Comparison of ENCODE assay signal across 22 cellular contexts in the genomic region with DNA sequence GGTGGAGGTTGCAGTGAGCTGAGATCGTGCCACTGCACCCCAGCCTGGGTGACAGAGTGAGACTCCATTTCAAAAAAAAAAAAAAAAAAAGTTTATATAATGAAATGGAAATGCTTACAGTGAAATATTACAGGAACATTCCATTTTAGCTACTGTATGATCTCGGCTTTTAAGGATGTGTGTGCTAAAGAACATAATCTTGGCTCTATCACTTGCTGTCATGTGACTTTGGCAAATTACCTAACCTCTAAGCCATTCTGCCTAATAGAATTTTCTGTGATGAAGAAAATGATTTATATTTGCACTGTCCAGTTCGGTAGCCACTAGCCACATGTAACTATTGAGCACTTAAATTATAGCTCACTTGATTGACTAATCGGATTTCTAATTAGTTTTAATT. TPM values are rescaled to one million over a fixed set of nuclear protein-coding genes. Genes with fewer than 3 reads are reported as not detected.
A peak's percentile ranks its signal among the peaks of the same experiment; 100 is the strongest.
DNase-seq lines count a peak whose midpoint lies in the region; ATAC-seq, FAIRE-seq and TF ChIP-seq lines count a peak whose summit lies in the region.
"Had no signal": no experiment of that assay in that cellular context is flagged by ENCODE, and none has a peak within 500 bp of the region (broad histone marks: within the 10 kb centered on the region; RNA-seq: fewer than 3 reads in every experiment).

No MANE protein-coding gene starts in this region.

- no TSS peak for BruUV-seq in K562 (replicated peaks; lab: Mats Ljungman, UMichigan)

- TF ChIP-seq RAD21 in K562 (CRISPR knock-in tag; conservative IDR thresholded peaks at IDR 0.05 in 1 of 2, IDR thresholded peaks at IDR 0.05 in 1 of 2): no peak

- H3K4me1 ChIP-seq in right cardiac atrium (ENCODE audit: control insufficient read depth, insufficient read depth, low read length) (peaks cover 1% of the 10 kb centered on the region), K562 (replicated peaks in 1 of 2; ENCODE audit: control insufficient read depth in 2 of 2, insufficient read depth in 2 of 2, low read length in 2 of 2) (no peaks in the 10 kb centered on the region)
- H3K4me1 ChIP-seq: colonic mucosa, testis had no signal

- peaks cover 55% of the 10 kb centered on the region for H3K36me3 ChIP-seq in K562 (ENCODE audit: control insufficient read depth, insufficient read depth, low read length)
- H3K36me3 ChIP-seq: colonic mucosa had no signal

- H3K27ac ChIP-seq in right cardiac atrium (ENCODE audit: low read length) (no peak overlapping the region), K562 (ENCODE audit: extremely low read depth, low read depth, low read length) (no peak overlapping the region)
- H3K27ac ChIP-seq: 22Rv1, colonic mucosa, SJSA1, testis had no signal

- H3K27me3 ChIP-seq in right cardiac atrium (ENCODE audit: control insufficient read depth, insufficient read depth) (no peaks in the 10 kb centered on the region), K562 (ENCODE audit: control insufficient read depth in 2 of 2, insufficient read depth in 2 of 2, low read length in 2 of 2) (no peaks in the 10 kb centered on the region)
- H3K27me3 ChIP-seq: colonic mucosa, SJSA1, testis had no signal

- H2AFZ ChIP-seq in K562 (ENCODE audit: low read depth, low read length): no peak overlapping the region

- in situ Hi-C loops in K562 (cut with MboI): no loop called here

- no peaks in the 10 kb centered on the region for H4K20me1 ChIP-seq in K562 (replicated peaks; ENCODE audit: control insufficient read depth, insufficient read depth, low read length)

- H3K4me3 ChIP-seq in right cardiac atrium (ENCODE audit: low read length) (no peak overlapping the region), K562 (no peak overlapping the region), fibroblast of villous mesenchyme (ENCODE audit: low read depth, low read length) (no peak overlapping the region)
- H3K4me3 ChIP-seq: colonic mucosa, SJSA1, testis had no signal

- DNase-seq in Right ventricle myocardium superior: no peak
- DNase-seq in right cardiac atrium: no peak
- DNase-seq in K562 (ENCODE audit: extremely low read depth in 1 of 4, low spot score in 3 of 4): no peak
- peak; percentile 57 for DNase-seq in fibroblast of villous mesenchyme (ENCODE audit: low read depth)
- no peak for DNase-seq in RPMI8226
- DNase-seq in inferior parietal cortex (ENCODE audit: extremely low spot score): no peak
- DNase-seq: activated CD4-positive, alpha-beta T cell treated with anti-CD3 and anti-CD28 coated beads for 48 hours; activated CD8-positive, alpha-beta memory T cell treated with anti-CD3 and anti-CD28 coated beads, Interleukin-2, amount 10 ng/mL, durations not matched to agents 7 days and 5 days; colonic mucosa; DMS79; NCI-H1105 treated with DMSO at 0.1 percent for 48 hours; NCI-H2081; NCI-H446 treated with DMSO at 0.1 percent for 48 hours; stimulated activated CD4-positive, alpha-beta T cell treated with anti-CD3 and anti-CD28 coated beads, Interleukin-4, amount 100 ng/mL, for 1 hour; stimulated activated naive CD4-positive, alpha-beta T cell; T-helper 17 cell; testis had no signal

- no peak for TF ChIP-seq EP300 in K562 (IDR thresholded peaks at IDR 0.05; ENCODE audit: low read length)

- intact Hi-C loops in Right ventricle myocardium superior (cut with DNase I): no loop called here
- intact Hi-C loops in right cardiac atrium (cut with DNase I): no loop called here
- intact Hi-C loops in K562 (cut with micrococcal nuclease): no loop called here

- POLR2A ChIA-PET in K562 (lab: Yijun Ruan, JAX): no interaction called here

- no peak overlapping the region for H3K9ac ChIP-seq in K562 (ENCODE audit: insufficient read depth in 1 of 2, low read depth in 2 of 2, low read length in 2 of 2)

- TF ChIP-seq CTCF in K562 (IDR thresholded peaks at IDR 0.05 in 2 of 3, conservative IDR thresholded peaks at IDR 0.05 in 1 of 3; ENCODE audit: insufficient read depth in 2 of 3, low read depth in 1 of 3, low read length in 3 of 3) (no peak), fibroblast of villous mesenchyme (IDR thresholded peaks at IDR 0.05; ENCODE audit: insufficient read depth, low read depth, low read length) (no peak)

- H3K9me3 ChIP-seq in right cardiac atrium (ENCODE audit: control insufficient read depth, low read length) (no peaks in the 10 kb centered on the region), K562 (replicated peaks; ENCODE audit: control insufficient read depth, insufficient read depth, low read depth, low read length) (no peaks in the 10 kb centered on the region)
- H3K9me3 ChIP-seq: colonic mucosa, SJSA1, testis had no signal

- no peaks in the 10 kb centered on the region for H3K9me1 ChIP-seq in K562 (ENCODE audit: control insufficient read depth, insufficient read depth, low read length)

- TF ChIP-seq POLR2A in K562 (conservative IDR thresholded peaks at IDR 0.05): no peak

- CTCF ChIA-PET in K562 (lab: Yijun Ruan, JAX; ENCODE audit: low intra/inter-chr PET ratio): no interaction called here

- H3K79me2 ChIP-seq in K562 (ENCODE audit: control insufficient read depth, insufficient read depth, low read length): no peaks in the 10 kb centered on the region

- FAIRE-seq in K562 (lab: Jason Lieb, UNC): no peak

- H3K4me2 ChIP-seq in K562 (ENCODE audit: insufficient read depth, low read length): no peak overlapping the region

- WGBS in right cardiac atrium: 73% methylated on average over 4 of the region's 4 CpGs
- WGBS in K562 (ENCODE audit: insufficient coverage, low coverage, missing lambda C conversion rate): 93% methylated on average over 3 of the region's 4 CpGs

- ATAC-seq in Right ventricle myocardium superior (ENCODE audit: poor library complexity): peak; percentile 19
- no peak for ATAC-seq in right cardiac atrium
- no peak for ATAC-seq in K562
- no peak for ATAC-seq in GM21526 (IDR thresholded peaks at IDR 0.05; ENCODE audit: low FRiP score, unreplicated experiment)
- ATAC-seq in HG02840 (IDR thresholded peaks at IDR 0.05; ENCODE audit: low FRiP score, unreplicated experiment): no peak
- ATAC-seq: activated CD8-positive, alpha-beta memory T cell treated with anti-CD3 and anti-CD28 coated beads, Interleukin-2, amount 10 ng/mL, durations not matched to agents 7 days and 5 days; Panc1; T-helper 17 cell had no signal

TF ChIP-seq in K562, 482 proteins besides CTCF, POLR2A, EP300 and RAD21:
- TF ChIP-seq ZNF717 (CRISPR knock-in tag; IDR thresholded peaks at IDR 0.05) (no peak), ZNF507 (tag; conservative IDR thresholded peaks at IDR 0.05) (no peak), ZC3H11A (IDR thresholded peaks at IDR 0.05; ENCODE audit: low read depth, low read length) (no peak), HDAC2 (IDR thresholded peaks at IDR 0.05) (no peak), HDGF (IDR thresholded peaks at IDR 0.05) (no peak), DPF2 (IDR thresholded peaks at IDR 0.05) (no peak)
- TF ChIP-seq, protein P1, sequence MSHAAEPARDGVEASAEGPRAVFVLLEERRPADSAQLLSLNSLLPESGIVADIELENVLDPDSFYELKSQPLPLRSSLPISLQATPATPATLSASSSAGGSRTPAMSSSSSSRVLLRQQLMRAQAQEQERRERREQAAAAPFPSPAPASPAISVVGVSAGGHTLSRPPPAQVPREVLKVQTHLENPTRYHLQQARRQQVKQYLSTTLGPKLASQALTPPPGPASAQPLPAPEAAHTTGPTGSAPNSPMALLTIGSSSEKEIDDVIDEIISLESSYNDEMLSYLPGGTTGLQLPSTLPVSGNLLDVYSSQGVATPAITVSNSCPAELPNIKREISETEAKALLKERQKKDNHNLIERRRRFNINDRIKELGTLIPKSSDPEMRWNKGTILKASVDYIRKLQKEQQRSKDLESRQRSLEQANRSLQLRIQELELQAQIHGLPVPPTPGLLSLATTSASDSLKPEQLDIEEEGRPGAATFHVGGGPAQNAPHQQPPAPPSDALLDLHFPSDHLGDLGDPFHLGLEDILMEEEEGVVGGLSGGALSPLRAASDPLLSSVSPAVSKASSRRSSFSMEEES (CRISPR knock-in tag; IDR thresholded peaks at IDR 0.05): peak; percentile 21; the same call in 1 of the 2 replicates

RNA-seq across cellular contexts. Expression of a gene that starts 36.3 kb away (rescaled TPM):
- total RNA-seq in Right ventricle myocardium superior (90.9 TPM), right cardiac atrium (10 to 100 TPM; 85.8 to 98.2 (median 92.7) TPM), K562 (2014; rRNA removed) (40.7 and 41.0 TPM in 2 replicates), K562 (2014; rRNA removed; fragmentation: Illumina TruSeq; extraction: Trizol) (51.6 and 55.5 TPM in 2 replicates), K562 (2015; rRNA removed; fragmentation: Illumina TruSeq; extraction: Trizol) (31.1 and 32.8 TPM in 2 replicates), K562 (2021) (45.4 and 49.6 TPM in 2 replicates), fibroblast of villous mesenchyme (67.3 and 110 TPM in 2 replicates)
- polyA plus RNA-seq in right cardiac atrium (14.8 TPM), K562 (2011; rRNA removed) (55.0 and 69.3 TPM in 2 replicates), K562 (2014; fragmentation: Illumina TruSeq; extraction: Trizol) (34.6 and 39.4 TPM in 2 replicates), K562 (2014; fragmentation: Nextera tagmentation; extraction: Ambion mirVana) (1 to 10 TPM; 5.7 to 7.1 TPM), K562 (2014; rRNA removed) (10.9 and 19.8 TPM in 2 replicates)
- 32.8 and 90.7 TPM in 2 replicates for total RNA-seq in K562 (2011; cell fraction: chromatin; rRNA removed; ENCODE audit: low replicate concordance)
- 10.2 and 13.8 TPM in 2 replicates for total RNA-seq in K562 (2011; cell fraction: nucleolus; rRNA removed)
- total RNA-seq in K562 (2011; cell fraction: nucleoplasm; rRNA removed): 41.1 and 72.5 TPM in 2 replicates
- polyA plus RNA-seq in K562 (2011; cell fraction: cytosol; rRNA removed): 28.1 and 32.9 TPM in 2 replicates
- 40.4 and 42.8 TPM in 2 replicates for polyA plus RNA-seq in K562 (2011; cell fraction: nucleus; rRNA removed)
- 24.4 and 33.8 TPM in 2 replicates for polyA plus RNA-seq in K562 (2012)
- polyA minus RNA-seq in K562 (2011; rRNA and poly(A)+ RNA removed): 101 and 139 TPM in 2 replicates
- polyA minus RNA-seq in K562 (2011; cell fraction: cytosol; rRNA and poly(A)+ RNA removed): 33.4 and 37.4 TPM in 2 replicates
- 15.1 and 21.7 TPM in 2 replicates for polyA minus RNA-seq in K562 (2011; cell fraction: nucleus; rRNA and poly(A)+ RNA removed)
